8 cellular contexts compared by ENCODE assay signal in genomic region chr16:89565506-89566372, GRCh38. TPM values are rescaled to one million over a fixed set of nuclear protein-coding genes. Genes with fewer than 3 reads are reported as not detected.
DNase-seq lines count a peak whose midpoint lies in the region; ATAC-seq and TF ChIP-seq lines count a peak whose summit lies in the region.

No MANE protein-coding gene starts in this region.

- peak; percentile 12 for TF ChIP-seq POLR2A in esophagus muscularis mucosa (IDR thresholded peaks at IDR 0.05; ENCODE audit: low read depth)

- TF ChIP-seq EP300 in esophagus muscularis mucosa (IDR thresholded peaks at IDR 0.05) = no peak

- H3K9me3 Mint-ChIP-seq in activated CD8-positive, alpha-beta memory T cell treated with anti-CD3 and anti-CD28 coated beads, Interleukin-2, amount 10 ng/mL, durations not matched to agents 7 days and 5 days (ENCODE audit: low read depth) = no peaks in the 10 kb centered on the region

- DNase-seq in SIG-M5 treated with dmso at 0.1 percent for 504 hours (lab: John Stamatoyannopoulos, UW; ENCODE audit: unreplicated experiment) (peak; percentile 75), SIG-M5 (lab: John Stamatoyannopoulos, UW) (no peak), NCI-H69 (lab: John Stamatoyannopoulos, UW) (peak; percentile 60), esophagus muscularis mucosa (ENCODE audit: extremely low spot score) (no peak), aorta (peak in 1 of 2 donors; percentile 84)
- peak; percentile 68 for DNase-seq in activated CD8-positive, alpha-beta memory T cell treated with anti-CD3 and anti-CD28 coated beads, Interleukin-2, amount 10 ng/mL, durations not matched to agents 7 days and 5 days

- no peak overlapping the region for H3K27ac Mint-ChIP-seq in activated CD8-positive, alpha-beta memory T cell treated with anti-CD3 and anti-CD28 coated beads, Interleukin-2, amount 10 ng/mL, durations not matched to agents 7 days and 5 days

- H3K4me1 ChIP-seq in esophagus muscularis mucosa = peaks cover 41 to 57% (median 53%) of the 10 kb centered on the region in 4 donors
- H3K4me1 ChIP-seq in neutrophil (ENCODE audit: control insufficient read depth in 1 of 2, insufficient read depth in 1 of 2, low read depth in 1 of 2, low read length in 1 of 2) = peaks cover 28 to 32% of the 10 kb centered on the region in 2 experiments
- H3K4me1 ChIP-seq in aorta (ENCODE audit: control insufficient read depth in 1 of 2, insufficient read depth in 2 of 2, low read length in 2 of 2) = no peaks in the 10 kb centered on the region

- peaks cover 39% of the 10 kb centered on the region for H3K36me3 Mint-ChIP-seq in activated CD8-positive, alpha-beta memory T cell treated with anti-CD3 and anti-CD28 coated beads, Interleukin-2, amount 10 ng/mL, durations not matched to agents 7 days and 5 days

- H3K27ac ChIP-seq in esophagus muscularis mucosa (replicated peaks in 1 of 4) (peak overlapping the region in 1 of 4 donors; percentile 36), neutrophil (peak overlapping the region; percentile 61), aorta (ENCODE audit: low read depth in 1 of 2, low read length in 2 of 2) (no peak overlapping the region)

- H3K9me3 ChIP-seq in esophagus muscularis mucosa (no peaks in the 10 kb centered on the region), neutrophil (no peaks in the 10 kb centered on the region), aorta (ENCODE audit: control insufficient read depth, low read length) (no peaks in the 10 kb centered on the region)

- no peaks in the 10 kb centered on the region for H3K27me3 Mint-ChIP-seq in activated CD8-positive, alpha-beta memory T cell treated with anti-CD3 and anti-CD28 coated beads, Interleukin-2, amount 10 ng/mL, durations not matched to agents 7 days and 5 days

- peak overlapping the region; percentile 7 to 36 (median 19) for H3K4me3 ChIP-seq in esophagus muscularis mucosa
- peak overlapping the region; percentile 41 to 52 for H3K4me3 ChIP-seq in neutrophil (ENCODE audit: low read depth in 1 of 2, low read length in 1 of 2)
- H3K4me3 ChIP-seq in aorta (ENCODE audit: low read length in 2 of 2) = no peak overlapping the region

- H3K27me3 ChIP-seq in esophagus muscularis mucosa (peaks cover 0 to 27% (median 5%) of the 10 kb centered on the region in 4 donors), neutrophil (peaks cover 21% of the 10 kb centered on the region), aorta (ENCODE audit: control insufficient read depth in 1 of 2, insufficient read depth in 2 of 2, low read length in 1 of 2) (peaks cover 0 to 2% of the 10 kb centered on the region in 2 donors)

- peak; percentile 55 for ATAC-seq in activated CD8-positive, alpha-beta memory T cell treated with anti-CD3 and anti-CD28 coated beads, Interleukin-2, amount 10 ng/mL, durations not matched to agents 7 days and 5 days
- ATAC-seq in aorta (ENCODE audit: low FRiP score) (peak; percentile 26), GM21619 (IDR thresholded peaks at IDR 0.05; ENCODE audit: unreplicated experiment) (no peak)

- intact Hi-C loops in esophagus muscularis mucosa (cut with DNase I) = no loop called here
- intact Hi-C loops in aorta (cut with DNase I) = loop anchor here in 1 of 2 donors (10.0 kb wide), 1 partner anchor 321 kb away; no protein-coding TSS in a partner anchor

- H3K36me3 ChIP-seq in esophagus muscularis mucosa (peaks cover 21 to 41% (median 39%) of the 10 kb centered on the region in 4 donors), neutrophil (peaks cover 33% of the 10 kb centered on the region), aorta (ENCODE audit: control insufficient read depth in 1 of 2, insufficient read depth in 2 of 2, low read length in 1 of 2) (peaks cover 0 to 13% of the 10 kb centered on the region in 2 donors)

- peak overlapping the region; percentile 26 for H3K4me3 Mint-ChIP-seq in activated CD8-positive, alpha-beta memory T cell treated with anti-CD3 and anti-CD28 coated beads, Interleukin-2, amount 10 ng/mL, durations not matched to agents 7 days and 5 days

- peaks cover 47% of the 10 kb centered on the region for H3K4me1 Mint-ChIP-seq in activated CD8-positive, alpha-beta memory T cell treated with anti-CD3 and anti-CD28 coated beads, Interleukin-2, amount 10 ng/mL, durations not matched to agents 7 days and 5 days

- 4% methylated on average over 39 of the region's 46 CpGs for WGBS in esophagus muscularis mucosa
- 3 to 4% methylated on average over 46 of the region's 46 CpGs for WGBS in aorta, 2 donors

- CTCF ChIA-PET in activated CD8-positive, alpha-beta memory T cell treated with anti-CD3 and anti-CD28 coated beads, Interleukin-2, amount 10 ng/mL, durations not matched to agents 7 days and 5 days (lab: Charles Lee) = interaction anchor here (0.6 to 1.5 kb wide), 5 partner anchors 16 to 134 kb away, joined by 3 to 4 read pairs (median 4); no protein-coding TSS in a partner anchor

- TF ChIP-seq CTCF in esophagus muscularis mucosa (IDR thresholded peaks at IDR 0.05) = peak; percentile 17 to 43 (median 26)
- TF ChIP-seq CTCF in neutrophil (IDR thresholded peaks at IDR 0.05) = no peak

RNA-seq across cellular contexts. Expression of gene RPL13, which starts 5.3 kb away (rescaled TPM):
- 1,000 to 10,000 TPM; 2,153 to 2,209 TPM for total RNA-seq in activated CD8-positive, alpha-beta memory T cell treated with anti-CD3 and anti-CD28 coated beads, Interleukin-2, amount 10 ng/mL, durations not matched to agents 7 days and 5 days
- total RNA-seq in esophagus muscularis mucosa = 1,000 to 10,000 TPM; 4,039 to 6,804 (median 5,312) TPM
- total RNA-seq in aorta = 1,000 to 10,000 TPM; 1,505 to 1,678 TPM
- 1,000 to 10,000 TPM; 4,359 to 6,820 TPM for polyA plus RNA-seq in aorta

RNA-seq across cellular contexts. Expression of gene CPNE7, which starts 9.8 kb away (rescaled TPM):
- 1 to 10 TPM in 1 of 2 experiments, under 1 TPM in 1; 0.38 to 3.1 TPM for total RNA-seq in activated CD8-positive, alpha-beta memory T cell treated with anti-CD3 and anti-CD28 coated beads, Interleukin-2, amount 10 ng/mL, durations not matched to agents 7 days and 5 days
- total RNA-seq in esophagus muscularis mucosa (1 to 10 TPM in 2 of 4 donors, under 1 TPM in 1, not detected in 1; 0.83 to 1.7 (median 1.4) TPM), aorta (under 1 TPM; 0.13 to 0.66 TPM)
- polyA plus RNA-seq in aorta = under 1 TPM; 0.13 to 0.69 TPM

RNA-seq across cellular contexts. Expression of gene DPEP1, which starts 47.7 kb away (rescaled TPM):
- not detected for total RNA-seq in activated CD8-positive, alpha-beta memory T cell treated with anti-CD3 and anti-CD28 coated beads, Interleukin-2, amount 10 ng/mL, durations not matched to agents 7 days and 5 days
- total RNA-seq in esophagus muscularis mucosa = under 1 TPM in 1 of 4 donors, not detected in 3; 0.99 TPM
- total RNA-seq in aorta = not detected
- 1 to 10 TPM in 1 of 2 donors, not detected in 1; 8.5 TPM for polyA plus RNA-seq in aorta

RNA-seq across cellular contexts. Expression of gene SPG7, which starts 57.5 kb away (rescaled TPM):
- 100 to 1,000 TPM in 1 of 2 experiments, 10 to 100 TPM in 1; 92.1 to 110 TPM for total RNA-seq in activated CD8-positive, alpha-beta memory T cell treated with anti-CD3 and anti-CD28 coated beads, Interleukin-2, amount 10 ng/mL, durations not matched to agents 7 days and 5 days
- total RNA-seq in esophagus muscularis mucosa = 10 to 100 TPM; 58.8 to 94.3 (median 83.3) TPM
- total RNA-seq in aorta = 100 to 1,000 TPM in 1 of 2 donors, 10 to 100 TPM in 1; 90.6 to 110 TPM
- polyA plus RNA-seq in aorta = 100 to 1,000 TPM in 1 of 2 donors, 10 to 100 TPM in 1; 28.4 to 171 TPM

Comparison
In these comparisons a context has a peak if more than half of its experiments do, and no peak if none do; other contexts are left out.
1. DNase-seq: peak in SIG-M5 treated with dmso at 0.1 percent for 504 hours (single experiment), NCI-H69 (single experiment) and activated CD8-positive, alpha-beta memory T cell treated with anti-CD3 and anti-CD28 coated beads, Interleukin-2, amount 10 ng/mL, durations not matched to agents 7 days and 5 days (single experiment); none in SIG-M5 (single experiment) and esophagus muscularis mucosa (single experiment).
2. H3K4me3 ChIP-seq: peak in esophagus muscularis mucosa (4 of 4) and neutrophil (2 of 2); none in aorta (0 of 2).